In the genomic region with DNA sequence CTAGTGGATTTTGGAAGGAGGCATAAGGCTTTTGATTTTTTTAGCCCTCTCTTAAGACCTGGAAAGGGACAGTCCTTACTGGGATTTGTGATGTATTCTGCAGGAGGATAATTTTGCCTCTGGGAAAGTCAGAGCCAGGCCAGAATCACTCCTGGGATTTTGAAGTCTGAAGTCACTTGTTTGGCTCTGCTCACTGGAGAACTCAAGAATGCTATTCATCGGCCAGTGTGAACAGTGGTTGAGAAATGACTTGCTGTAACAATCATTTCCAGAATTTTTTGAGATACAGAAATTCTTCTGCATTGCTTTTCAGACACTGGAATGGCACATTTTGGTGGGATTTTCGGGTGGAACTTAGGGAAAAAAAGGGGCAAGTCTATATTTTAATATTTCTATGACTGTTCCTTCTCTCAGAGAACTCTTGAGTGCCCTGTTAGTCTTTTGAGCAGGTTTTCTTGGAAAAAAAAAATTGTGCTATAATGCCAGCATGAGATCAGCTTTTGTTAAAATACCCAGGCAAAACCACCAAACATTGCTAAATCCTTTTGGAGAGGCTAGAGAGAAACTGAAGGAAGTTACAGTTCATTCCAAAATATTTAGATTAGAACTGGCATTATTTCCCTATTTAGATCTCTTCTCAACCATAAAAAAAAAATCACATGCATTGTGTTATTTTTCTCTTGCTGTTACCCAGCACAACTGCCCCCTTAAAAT, we compare ENCODE assay signal across 16 cellular contexts. TPM values are rescaled to one million over a fixed set of nuclear protein-coding genes. Genes with fewer than 3 reads are reported as not detected.
DNase-seq lines count a peak whose midpoint lies in the region; ATAC-seq and TF ChIP-seq lines count a peak whose summit lies in the region.
"Had no signal": no experiment of that assay in that cellular context is flagged by ENCODE, and none has a peak within 500 bp of the region (broad histone marks: within the 10 kb centered on the region; RNA-seq: fewer than 3 reads in every experiment).

No MANE protein-coding gene starts in this region.

- H3K9me3 Mint-ChIP-seq in activated naive CD8-positive, alpha-beta T cell treated with anti-CD3 and anti-CD28 coated beads for 36 hours: no peaks in the 10 kb centered on the region
- H3K9me3 Mint-ChIP-seq: activated T-helper 2 cell treated with anti-CD3 and anti-CD28 coated beads, Interferon-gamma antibody, Interleukin-2, Interleukin-4, amounts not matched to agents 10 μg/mL and 5 μg/mL and 100 μg/mL, durations not matched to agents 14 hours and 24 hours and 36 hours had no signal

- ATAC-seq in GM19023 (IDR thresholded peaks at IDR 0.05; ENCODE audit: unreplicated experiment) (no peak), HG03460 (IDR thresholded peaks at IDR 0.05; ENCODE audit: unreplicated experiment) (no peak)

- DNase-seq in AG04449 (ENCODE audit: low read depth, low spot score) (peak; percentile 66), LHCN-M2 (ENCODE audit: low read depth) (peak; percentile 40), choroid plexus epithelial cell (ENCODE audit: low read depth) (peak; percentile 78), kidney tubule cell (ENCODE audit: low spot score) (peak; percentile 66), NCI-H2196 treated with DMSO at 0.1 percent for 48 hours (lab: John Stamatoyannopoulos, UW; ENCODE audit: unreplicated experiment) (no peak)
- no peak for DNase-seq in activated naive CD8-positive, alpha-beta T cell treated with anti-CD3 and anti-CD28 coated beads for 36 hours
- DNase-seq: activated CD4-positive, alpha-beta T cell treated with anti-CD3 and anti-CD28 coated beads for 1 hour; mesendoderm; NCI-H1048; NCI-H526 had no signal

- H3K4me3 ChIP-seq in AG04449 (ENCODE audit: low read depth, low read length) (no peak overlapping the region), choroid plexus epithelial cell (ENCODE audit: low read depth, low read length) (no peak overlapping the region)
- H3K4me3 ChIP-seq: prostate gland, SK-N-MC, suprapubic skin had no signal

- POLR2A ChIA-PET in AG04449 (lab: Yijun Ruan, JAX): no interaction called here

- no peak overlapping the region for H3K4me3 Mint-ChIP-seq in activated naive CD8-positive, alpha-beta T cell treated with anti-CD3 and anti-CD28 coated beads for 36 hours

- H3K4me1 Mint-ChIP-seq in activated naive CD8-positive, alpha-beta T cell treated with anti-CD3 and anti-CD28 coated beads for 36 hours: no peaks in the 10 kb centered on the region

- CTCF ChIA-PET in AG04449 (lab: Yijun Ruan, JAX): interaction anchor here (1.3 to 1.8 kb wide), 3 partner anchors 17 to 551 kb away, joined by 3 to 5 read pairs (median 4); no protein-coding TSS in a partner anchor

- TF ChIP-seq CTCF in AG04449 (IDR thresholded peaks at IDR 0.05; ENCODE audit: insufficient read depth, low read length, missing control alignments): no peak
- no peak for TF ChIP-seq CTCF in choroid plexus epithelial cell (conservative IDR thresholded peaks at IDR 0.05; ENCODE audit: low read depth, low read length)

- no peak overlapping the region for H3K27ac Mint-ChIP-seq in activated naive CD8-positive, alpha-beta T cell treated with anti-CD3 and anti-CD28 coated beads for 36 hours
- H3K27ac Mint-ChIP-seq: activated T-helper 2 cell treated with anti-CD3 and anti-CD28 coated beads, Interferon-gamma antibody, Interleukin-2, Interleukin-4, amounts not matched to agents 10 μg/mL and 5 μg/mL and 100 μg/mL, durations not matched to agents 14 hours and 24 hours and 36 hours had no signal

- H3K36me3 Mint-ChIP-seq in activated naive CD8-positive, alpha-beta T cell treated with anti-CD3 and anti-CD28 coated beads for 36 hours: no peaks in the 10 kb centered on the region

- H3K27me3 Mint-ChIP-seq in activated naive CD8-positive, alpha-beta T cell treated with anti-CD3 and anti-CD28 coated beads for 36 hours: no peaks in the 10 kb centered on the region

RNA-seq across cellular contexts. Expression of gene BHLHE41, which starts 26.1 kb away (rescaled TPM):
- total RNA-seq in LHCN-M2 (2014; rRNA removed): 2.4 and 4.0 TPM in 2 replicates
- polyA plus RNA-seq in LHCN-M2 (2012): 4.8 TPM
- total RNA-seq in activated naive CD8-positive, alpha-beta T cell treated with anti-CD3 and anti-CD28 coated beads for 36 hours: not detected
- total RNA-seq: activated T-helper 2 cell treated with anti-CD3 and anti-CD28 coated beads, Interferon-gamma antibody, Interleukin-2, Interleukin-4, amounts not matched to agents 10 μg/mL and 5 μg/mL and 100 μg/mL, durations not matched to agents 14 hours and 24 hours and 36 hours had no signal

RNA-seq across cellular contexts. Expression of gene SSPN, which starts 44.5 kb away (rescaled TPM):
- 9.0 and 12.8 TPM in 2 replicates for total RNA-seq in LHCN-M2 (2014; rRNA removed)
- polyA plus RNA-seq in LHCN-M2 (2012): 7.8 TPM
- not detected for total RNA-seq in activated naive CD8-positive, alpha-beta T cell treated with anti-CD3 and anti-CD28 coated beads for 36 hours
- total RNA-seq: activated T-helper 2 cell treated with anti-CD3 and anti-CD28 coated beads, Interferon-gamma antibody, Interleukin-2, Interleukin-4, amounts not matched to agents 10 μg/mL and 5 μg/mL and 100 μg/mL, durations not matched to agents 14 hours and 24 hours and 36 hours had no signal

Comparison
In these comparisons a context has a peak if more than half of its experiments do, and no peak if none do; other contexts are left out.
1. DNase-seq: peak in AG04449 (single experiment), LHCN-M2 (single experiment), choroid plexus epithelial cell (single experiment) and kidney tubule cell (single experiment); none in NCI-H2196 treated with DMSO at 0.1 percent for 48 hours (single experiment) and activated naive CD8-positive, alpha-beta T cell treated with anti-CD3 and anti-CD28 coated beads for 36 hours (single experiment).